17 cellular contexts compared by ENCODE assay signal in genomic region chr6:109235639-109236038, GRCh38.
"Had no signal": no experiment of that assay in that cellular context is flagged by ENCODE, and none has a peak within 500 bp of the region (broad histone marks: within the 10 kb centered on the region; RNA-seq: fewer than 3 reads in every experiment).

No MANE protein-coding gene starts in this region.

- H3K36me3 Mint-ChIP-seq: naive thymus-derived CD8-positive, alpha-beta T cell; stimulated activated effector memory CD8-positive, alpha-beta T cell treated with anti-CD3 and anti-CD28 coated beads, Interleukin-12 subunit alpha, Interleukin-12 subunit beta, amount 100 ng/mL, for 72 hours; T-cell had no signal

- H3K36me3 ChIP-seq: brain microvascular endothelial cell, lower lobe of right lung, sigmoid colon, stomach, upper lobe of left lung had no signal

- H3K27ac Mint-ChIP-seq: endodermal cell; stimulated activated effector memory CD8-positive, alpha-beta T cell treated with anti-CD3 and anti-CD28 coated beads, Interleukin-12 subunit alpha, Interleukin-12 subunit beta, amount 100 ng/mL, for 72 hours had no signal

- H3K9me3 Mint-ChIP-seq: stimulated activated effector memory CD8-positive, alpha-beta T cell treated with anti-CD3 and anti-CD28 coated beads, Interleukin-12 subunit alpha, Interleukin-12 subunit beta, amount 100 ng/mL, for 72 hours had no signal

- H3K27me3 ChIP-seq: brain microvascular endothelial cell, hepatocyte, sigmoid colon, stomach, testis, upper lobe of left lung had no signal

- DNase-seq: activated CD4-positive, alpha-beta T cell treated with anti-CD3 and anti-CD28 coated beads, Interleukin-2, amount 50 U/mL, for 4 hours; activated CD4-positive, CD25-positive, alpha-beta regulatory T cell treated with anti-CD3 and anti-CD28 coated beads, Interleukin-2, amount 50 U/mL, for 72 hours; brain microvascular endothelial cell; central memory CD4-positive, alpha-beta T cell; foreskin fibroblast; lower lobe of right lung; sigmoid colon; stomach; upper lobe of left lung had no signal

- H3K27ac ChIP-seq: brain microvascular endothelial cell, epithelial cell of prostate, hepatocyte, sigmoid colon, stomach, testis, VCaP had no signal

- H3K27me3 Mint-ChIP-seq: T-cell had no signal

- H3K4me3 Mint-ChIP-seq: endodermal cell; stimulated activated effector memory CD8-positive, alpha-beta T cell treated with anti-CD3 and anti-CD28 coated beads, Interleukin-12 subunit alpha, Interleukin-12 subunit beta, amount 100 ng/mL, for 72 hours; T-cell had no signal

- H3K4me3 ChIP-seq: hepatocyte, lower lobe of right lung, sigmoid colon, stomach, testis, upper lobe of left lung had no signal

- H3K9me3 ChIP-seq: lower lobe of right lung, sigmoid colon, stomach, testis, upper lobe of left lung had no signal
